8 cellular contexts compared by ENCODE assay signal in genomic region chr18:23689616-23690504, GRCh38. TPM values are rescaled to one million over a fixed set of nuclear protein-coding genes. Genes with fewer than 3 reads are reported as not detected.
DNase-seq lines count a peak whose midpoint lies in the region; ATAC-seq and TF ChIP-seq lines count a peak whose summit lies in the region.

No MANE protein-coding gene starts in this region.

- peaks cover 71% of the 10 kb centered on the region for H3K79me2 ChIP-seq in PC-3 (ENCODE audit: low read length)
- H3K79me2 ChIP-seq in mesendoderm (ENCODE audit: control insufficient read depth, insufficient read depth, low read length): no peaks in the 10 kb centered on the region

- H3K4me3 ChIP-seq in PC-3 (ENCODE audit: low read length): peak overlapping the region; percentile 87
- H3K4me3 ChIP-seq in coronary artery: peak overlapping the region; percentile 79
- H3K4me3 ChIP-seq in mesendoderm (ENCODE audit: low read length): no peak overlapping the region
- peak overlapping the region; percentile 53 to 80 (median 54) for H3K4me3 ChIP-seq in tibial nerve

- H3K27ac ChIP-seq in PC-3 (ENCODE audit: low read length) (peak overlapping the region; percentile 79), coronary artery (peak overlapping the region in 1 of 2 donors; percentile 72), mesendoderm (ENCODE audit: low read depth, low read length) (no peak overlapping the region), tibial nerve (peak overlapping the region; percentile 14 to 88 (median 75))

- no peak overlapping the region for H2BK5ac ChIP-seq in mesendoderm (ENCODE audit: low read length)

- POLR2A ChIA-PET in PC-3 (lab: Charles Lee; ENCODE audit: unreplicated experiment): no interaction called here

- H2BK15ac ChIP-seq in mesendoderm (replicated peaks; ENCODE audit: low read depth): no peak overlapping the region

- H3K79me1 ChIP-seq in mesendoderm (ENCODE audit: low read length): no peaks in the 10 kb centered on the region

- H3K9me2 ChIP-seq in PC-3 (replicated peaks; ENCODE audit: low read length): no peaks in the 10 kb centered on the region

- peak overlapping the region; percentile 72 for H2AFZ ChIP-seq in PC-3 (ENCODE audit: low read length)

- no peak overlapping the region for H4K5ac ChIP-seq in mesendoderm (ENCODE audit: low read length)

- H3K4ac ChIP-seq in mesendoderm (ENCODE audit: low read depth, low read length): no peak overlapping the region

- H4K8ac ChIP-seq in mesendoderm (ENCODE audit: low read depth, low read length): no peak overlapping the region

- BruUV-seq in PC-3 (replicated peaks; lab: Mats Ljungman, UMichigan): TSS peak; percentile 42

- H3K27me3 ChIP-seq in PC-3 (ENCODE audit: low read length) (no peaks in the 10 kb centered on the region), mesendoderm (ENCODE audit: insufficient read depth, low read length, poor library complexity) (peaks cover 17% of the 10 kb centered on the region), tibial nerve (peaks cover 0 to 16% of the 10 kb centered on the region in 2 donors)

- H3F3A ChIP-seq in PC-3 (ENCODE audit: low read length, unreplicated experiment): no peaks in the 10 kb centered on the region

- no peaks in the 10 kb centered on the region for H3K9me3 ChIP-seq in PC-3 (ENCODE audit: low read length)
- no peaks in the 10 kb centered on the region for H3K9me3 ChIP-seq in tibial nerve

- DNase-seq in PC-3 (peak; percentile 42), coronary artery (ENCODE audit: low spot score) (peak; percentile 72), mesendoderm (peak; percentile 22), tibial nerve (ENCODE audit: low spot score in 2 of 2) (no peak), AG08395 (ENCODE audit: low spot score) (no peak), NCI-H1105 (lab: John Stamatoyannopoulos, UW) (no peak)

- no peak overlapping the region for H3K23ac ChIP-seq in mesendoderm (ENCODE audit: low read length)

- H3K9ac ChIP-seq in PC-3 (ENCODE audit: low read length): peak overlapping the region; percentile 96
- peak overlapping the region; percentile 54 for H3K9ac ChIP-seq in mesendoderm (ENCODE audit: low read length)

- no peak for TF ChIP-seq POLR2A in tibial nerve (IDR thresholded peaks at IDR 0.05)

- TF ChIP-seq EP300 in tibial nerve (IDR thresholded peaks at IDR 0.05): no peak

- no peak overlapping the region for H2BK120ac ChIP-seq in mesendoderm (ENCODE audit: low read depth, low read length)

- H3K4me2 ChIP-seq in PC-3 (ENCODE audit: low read length) (peak overlapping the region; percentile 89), mesendoderm (ENCODE audit: low read length) (peak overlapping the region; percentile 77)

- H4K20me1 ChIP-seq in PC-3 (ENCODE audit: low read length): peaks cover 3% of the 10 kb centered on the region; the same call in 1 of the 2 replicates

- ATAC-seq in GM18517 (IDR thresholded peaks at IDR 0.05; ENCODE audit: unreplicated experiment) (peak; percentile 35), PC-3 (peak; percentile 26), HG02981 (IDR thresholded peaks at IDR 0.05; ENCODE audit: unreplicated experiment) (no peak)

- intact Hi-C loops in PC-3 (cut with micrococcal nuclease): loop anchor here (1.0 kb wide), 1 partner anchor 63 kb away; no protein-coding TSS in a partner anchor

- CTCF ChIA-PET in PC-3 (lab: Charles Lee): no interaction called here

- no peak overlapping the region for H2AK5ac ChIP-seq in mesendoderm (ENCODE audit: low read length)

- TF ChIP-seq CTCF in PC-3 (conservative IDR thresholded peaks at IDR 0.05; ENCODE audit: low read depth, low read length): no peak
- no peak for TF ChIP-seq CTCF in coronary artery (IDR thresholded peaks at IDR 0.05)
- no peak for TF ChIP-seq CTCF in tibial nerve (IDR thresholded peaks at IDR 0.05)

- no CpG with 5 or more reads among the region's 85 CpGs for WGBS in mesendoderm (ENCODE audit: extremely low coverage, insufficient coverage, low lambda C conversion rate)
- 4 to 5% methylated on average over 40 to 45 of the region's 85 CpGs for WGBS in tibial nerve, 2 donors

- H3K4me1 ChIP-seq in PC-3 (ENCODE audit: insufficient read depth, low read length): peaks cover 56% of the 10 kb centered on the region
- peaks cover 2% of the 10 kb centered on the region for H3K4me1 ChIP-seq in mesendoderm (ENCODE audit: control insufficient read depth, low read depth, low read length)
- peaks cover 0 to 22% (median 4%) of the 10 kb centered on the region in 4 donors for H3K4me1 ChIP-seq in tibial nerve

- peak overlapping the region; percentile 60 for H3K56ac ChIP-seq in mesendoderm (ENCODE audit: low read length)

- H3K36me3 ChIP-seq in PC-3 (ENCODE audit: low read depth, low read length): no peaks in the 10 kb centered on the region
- H3K36me3 ChIP-seq in mesendoderm (ENCODE audit: control insufficient read depth, insufficient read depth, low read length): no peaks in the 10 kb centered on the region
- no peaks in the 10 kb centered on the region for H3K36me3 ChIP-seq in tibial nerve

- H3K18ac ChIP-seq in mesendoderm (ENCODE audit: low read length): peak overlapping the region; percentile 64

RNA-seq across cellular contexts. Expression of gene LAMA3, which starts 0.6 kb away (rescaled TPM):
- total RNA-seq in PC-3 (2014; rRNA removed): 217 and 224 TPM in 2 replicates
- polyA plus RNA-seq in mesendoderm (2013, experiment 1 of 2): 0.70 TPM
- 0.76 TPM for polyA plus RNA-seq in mesendoderm (2013, experiment 2 of 2)
- 10 to 100 TPM; 46.3 to 80.6 (median 67.1) TPM for total RNA-seq in tibial nerve

RNA-seq across cellular contexts. Expression of gene ANKRD29, which starts 27.1 kb away (rescaled TPM):
- total RNA-seq in PC-3 (2014; rRNA removed): 31.0 and 31.4 TPM in 2 replicates
- 1.3 TPM for polyA plus RNA-seq in mesendoderm (2013, experiment 1 of 2)
- polyA plus RNA-seq in mesendoderm (2013, experiment 2 of 2): 1.5 TPM
- total RNA-seq in tibial nerve: 10 to 100 TPM; 13.0 to 22.1 (median 16.8) TPM

Comparison
In these comparisons a context has a peak if more than half of its experiments do, and no peak if none do; other contexts are left out.
1. DNase-seq: peak in PC-3 (single experiment), coronary artery (single experiment) and mesendoderm (single experiment); none in tibial nerve (0 of 2), AG08395 (single experiment) and NCI-H1105 (single experiment).